3 cellular contexts compared by ENCODE assay signal in the genomic region with DNA sequence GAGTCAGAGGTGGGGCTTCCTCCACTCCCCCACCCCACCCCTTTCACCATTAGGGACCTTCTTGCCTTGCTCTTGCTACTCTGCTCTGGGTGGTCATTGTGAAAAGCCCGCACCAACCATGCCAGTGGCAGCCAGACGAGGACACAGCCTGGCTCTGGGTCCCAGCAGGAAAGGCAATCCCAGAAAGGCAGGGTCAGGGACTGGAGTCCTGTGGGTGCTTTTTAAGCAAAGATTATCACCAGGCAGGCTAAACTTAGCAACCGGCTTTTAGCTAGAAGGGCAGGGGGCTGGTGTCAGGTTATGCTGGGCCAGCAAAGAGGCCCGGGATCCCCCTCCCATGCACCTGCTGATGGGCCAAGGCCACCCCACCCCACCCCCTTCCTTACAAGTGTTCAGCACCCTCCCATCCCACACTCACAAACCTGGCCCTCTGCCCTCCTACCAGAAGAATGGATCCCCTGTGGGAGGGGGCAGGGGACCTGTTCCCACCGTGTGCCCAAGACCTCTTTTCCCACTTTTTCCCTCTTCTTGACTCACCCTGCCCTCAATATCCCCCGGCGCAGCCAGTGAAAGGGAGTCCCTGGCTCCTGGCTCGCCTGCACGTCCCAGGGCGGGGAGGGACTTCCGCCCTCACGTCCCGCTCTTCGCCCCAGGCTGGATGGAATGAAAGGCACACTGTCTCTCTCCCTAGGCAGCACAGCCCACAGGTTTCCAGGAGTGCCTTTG.
TF ChIP-seq lines count a peak whose summit lies in the region.

No MANE protein-coding gene starts in this region.

TF ChIP-seq in HCT116, 20 proteins besides CTCF, POLR2A, EP300 and RAD21:
- TF ChIP-seq ZFX (IDR thresholded peaks at IDR 0.05) (no peak), YY1 (IDR thresholded peaks at IDR 0.05; ENCODE audit: extremely low read depth, insufficient replicate concordance, low read depth, low read length) (peak; percentile 15), ZNF274 (IDR thresholded peaks at IDR 0.05; ENCODE audit: low read depth, low read length) (no peak), EGR1 (IDR thresholded peaks at IDR 0.05; ENCODE audit: low read depth) (no peak)

TF ChIP-seq in WTC11, 78 proteins besides CTCF, POLR2A, EP300 and RAD21:
- TF ChIP-seq, protein P1, sequence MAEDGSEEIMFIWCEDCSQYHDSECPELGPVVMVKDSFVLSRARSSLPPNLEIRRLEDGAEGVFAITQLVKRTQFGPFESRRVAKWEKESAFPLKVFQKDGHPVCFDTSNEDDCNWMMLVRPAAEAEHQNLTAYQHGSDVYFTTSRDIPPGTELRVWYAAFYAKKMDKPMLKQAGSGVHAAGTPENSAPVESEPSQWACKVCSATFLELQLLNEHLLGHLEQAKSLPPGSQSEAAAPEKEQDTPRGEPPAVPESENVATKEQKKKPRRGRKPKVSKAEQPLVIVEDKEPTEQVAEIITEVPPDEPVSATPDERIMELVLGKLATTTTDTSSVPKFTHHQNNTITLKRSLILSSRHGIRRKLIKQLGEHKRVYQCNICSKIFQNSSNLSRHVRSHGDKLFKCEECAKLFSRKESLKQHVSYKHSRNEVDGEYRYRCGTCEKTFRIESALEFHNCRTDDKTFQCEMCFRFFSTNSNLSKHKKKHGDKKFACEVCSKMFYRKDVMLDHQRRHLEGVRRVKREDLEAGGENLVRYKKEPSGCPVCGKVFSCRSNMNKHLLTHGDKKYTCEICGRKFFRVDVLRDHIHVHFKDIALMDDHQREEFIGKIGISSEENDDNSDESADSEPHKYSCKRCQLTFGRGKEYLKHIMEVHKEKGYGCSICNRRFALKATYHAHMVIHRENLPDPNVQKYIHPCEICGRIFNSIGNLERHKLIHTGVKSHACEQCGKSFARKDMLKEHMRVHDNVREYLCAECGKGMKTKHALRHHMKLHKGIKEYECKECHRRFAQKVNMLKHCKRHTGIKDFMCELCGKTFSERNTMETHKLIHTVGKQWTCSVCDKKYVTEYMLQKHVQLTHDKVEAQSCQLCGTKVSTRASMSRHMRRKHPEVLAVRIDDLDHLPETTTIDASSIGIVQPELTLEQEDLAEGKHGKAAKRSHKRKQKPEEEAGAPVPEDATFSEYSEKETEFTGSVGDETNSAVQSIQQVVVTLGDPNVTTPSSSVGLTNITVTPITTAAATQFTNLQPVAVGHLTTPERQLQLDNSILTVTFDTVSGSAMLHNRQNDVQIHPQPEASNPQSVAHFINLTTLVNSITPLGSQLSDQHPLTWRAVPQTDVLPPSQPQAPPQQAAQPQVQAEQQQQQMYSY (CRISPR knock-in tag; IDR thresholded peaks at IDR 0.05), result no peak
- TF ChIP-seq, protein P2, sequence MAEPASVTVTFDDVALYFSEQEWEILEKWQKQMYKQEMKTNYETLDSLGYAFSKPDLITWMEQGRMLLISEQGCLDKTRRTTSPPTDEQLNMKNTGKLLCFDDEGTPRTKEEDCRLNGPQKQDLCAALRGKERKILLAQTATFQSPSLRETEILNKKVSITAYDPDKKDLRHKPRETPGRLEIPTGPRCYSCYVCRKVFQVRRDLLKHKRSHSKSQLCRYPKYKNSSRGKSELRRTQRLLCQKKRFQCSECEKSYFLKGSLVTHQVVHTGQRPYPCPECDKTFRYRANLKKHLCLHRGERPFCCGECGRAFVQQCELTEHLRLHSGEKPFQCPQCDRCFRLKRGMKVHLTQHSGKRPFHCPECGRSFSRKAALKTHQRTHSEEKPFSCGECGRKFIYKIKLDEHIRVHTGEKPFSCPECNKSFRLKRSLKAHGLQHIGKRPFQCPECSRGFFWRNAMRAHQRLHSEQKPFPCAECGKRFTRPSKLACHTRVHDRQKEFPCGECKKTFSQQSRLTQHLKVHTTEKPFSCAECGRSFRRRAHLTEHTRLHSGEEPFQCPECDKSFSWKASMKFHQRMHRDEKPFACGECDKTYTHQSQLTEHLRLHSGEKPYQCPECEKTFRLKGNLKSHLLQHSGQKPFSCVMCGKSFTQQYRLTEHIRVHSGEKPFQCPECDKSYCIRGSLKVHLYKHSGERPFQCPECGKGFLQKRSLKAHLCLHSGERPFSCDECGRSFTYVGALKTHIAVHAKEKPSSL (CRISPR knock-in tag; conservative IDR thresholded peaks at IDR 0.05), result no peak
- TF ChIP-seq RORB (CRISPR knock-in tag; IDR thresholded peaks at IDR 0.05) (no peak), ETV6 (CRISPR knock-in tag; IDR thresholded peaks at IDR 0.05) (no peak), NR3C1 (CRISPR knock-in tag; conservative IDR thresholded peaks at IDR 0.05; ENCODE audit: low read depth) (0 out of 2 replicates have a peak, but pooled peaks have one; percentile 54), NFATC4 (CRISPR knock-in tag; IDR thresholded peaks at IDR 0.05) (no peak), SP1 (CRISPR knock-in tag; conservative IDR thresholded peaks at IDR 0.05) (peak; percentile 15; the same call in 1 of the 2 replicates), ZNF671 (CRISPR knock-in tag; IDR thresholded peaks at IDR 0.05) (no peak), ZNF138 (CRISPR knock-in tag; conservative IDR thresholded peaks at IDR 0.05) (no peak), JAZF1 (CRISPR knock-in tag; IDR thresholded peaks at IDR 0.05) (no peak), GRHL2 (CRISPR knock-in tag; IDR thresholded peaks at IDR 0.05; ENCODE audit: insufficient replicate concordance, severe bottlenecking) (no peak), ESRRA (CRISPR knock-in tag; IDR thresholded peaks at IDR 0.05; ENCODE audit: borderline replicate concordance) (no peak), TEAD4 (CRISPR knock-in tag; IDR thresholded peaks at IDR 0.05) (no peak), NFYB (CRISPR knock-in tag; conservative IDR thresholded peaks at IDR 0.05; ENCODE audit: low read depth) (no peak), NFE2L1 (CRISPR knock-in tag; IDR thresholded peaks at IDR 0.05) (0 out of 2 replicates have a peak, but pooled peaks have one; percentile 9)
- TF ChIP-seq, protein P3, sequence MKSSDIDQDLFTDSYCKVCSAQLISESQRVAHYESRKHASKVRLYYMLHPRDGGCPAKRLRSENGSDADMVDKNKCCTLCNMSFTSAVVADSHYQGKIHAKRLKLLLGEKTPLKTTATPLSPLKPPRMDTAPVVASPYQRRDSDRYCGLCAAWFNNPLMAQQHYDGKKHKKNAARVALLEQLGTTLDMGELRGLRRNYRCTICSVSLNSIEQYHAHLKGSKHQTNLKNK (CRISPR knock-in tag; IDR thresholded peaks at IDR 0.05), result no peak
- TF ChIP-seq, protein P4, sequence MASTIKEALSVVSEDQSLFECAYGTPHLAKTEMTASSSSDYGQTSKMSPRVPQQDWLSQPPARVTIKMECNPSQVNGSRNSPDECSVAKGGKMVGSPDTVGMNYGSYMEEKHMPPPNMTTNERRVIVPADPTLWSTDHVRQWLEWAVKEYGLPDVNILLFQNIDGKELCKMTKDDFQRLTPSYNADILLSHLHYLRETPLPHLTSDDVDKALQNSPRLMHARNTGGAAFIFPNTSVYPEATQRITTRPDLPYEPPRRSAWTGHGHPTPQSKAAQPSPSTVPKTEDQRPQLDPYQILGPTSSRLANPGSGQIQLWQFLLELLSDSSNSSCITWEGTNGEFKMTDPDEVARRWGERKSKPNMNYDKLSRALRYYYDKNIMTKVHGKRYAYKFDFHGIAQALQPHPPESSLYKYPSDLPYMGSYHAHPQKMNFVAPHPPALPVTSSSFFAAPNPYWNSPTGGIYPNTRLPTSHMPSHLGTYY (CRISPR knock-in tag; IDR thresholded peaks at IDR 0.05), result no peak

TF ChIP-seq in endothelial cell of umbilical vein, 7 proteins besides CTCF, POLR2A, EP300 and RAD21:
- TF ChIP-seq POLR2AphosphoS5 (IDR thresholded peaks at IDR 0.05; ENCODE audit: insufficient read depth, low read depth, low read length) (no peak), MYC (IDR thresholded peaks at IDR 0.05; ENCODE audit: low read depth, low read length) (no peak), JUN (IDR thresholded peaks at IDR 0.05; ENCODE audit: borderline replicate concordance, insufficient read depth, insufficient read length, low read depth) (no peak), EZH2 (IDR thresholded peaks at IDR 0.05; ENCODE audit: borderline replicate concordance, low read depth, low read length, severe bottlenecking) (no peak), GATA2 (IDR thresholded peaks at IDR 0.05; ENCODE audit: insufficient read depth, insufficient read length, low read depth, low read length) (no peak), FOS (IDR thresholded peaks at IDR 0.05; ENCODE audit: borderline replicate concordance, insufficient read depth, low read length) (no peak)
- TF ChIP-seq, protein P5, sequence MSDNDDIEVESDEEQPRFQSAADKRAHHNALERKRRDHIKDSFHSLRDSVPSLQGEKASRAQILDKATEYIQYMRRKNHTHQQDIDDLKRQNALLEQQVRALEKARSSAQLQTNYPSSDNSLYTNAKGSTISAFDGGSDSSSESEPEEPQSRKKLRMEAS (IDR thresholded peaks at IDR 0.05; ENCODE audit: insufficient read depth, insufficient read length), result no peak
